In the genomic region with DNA sequence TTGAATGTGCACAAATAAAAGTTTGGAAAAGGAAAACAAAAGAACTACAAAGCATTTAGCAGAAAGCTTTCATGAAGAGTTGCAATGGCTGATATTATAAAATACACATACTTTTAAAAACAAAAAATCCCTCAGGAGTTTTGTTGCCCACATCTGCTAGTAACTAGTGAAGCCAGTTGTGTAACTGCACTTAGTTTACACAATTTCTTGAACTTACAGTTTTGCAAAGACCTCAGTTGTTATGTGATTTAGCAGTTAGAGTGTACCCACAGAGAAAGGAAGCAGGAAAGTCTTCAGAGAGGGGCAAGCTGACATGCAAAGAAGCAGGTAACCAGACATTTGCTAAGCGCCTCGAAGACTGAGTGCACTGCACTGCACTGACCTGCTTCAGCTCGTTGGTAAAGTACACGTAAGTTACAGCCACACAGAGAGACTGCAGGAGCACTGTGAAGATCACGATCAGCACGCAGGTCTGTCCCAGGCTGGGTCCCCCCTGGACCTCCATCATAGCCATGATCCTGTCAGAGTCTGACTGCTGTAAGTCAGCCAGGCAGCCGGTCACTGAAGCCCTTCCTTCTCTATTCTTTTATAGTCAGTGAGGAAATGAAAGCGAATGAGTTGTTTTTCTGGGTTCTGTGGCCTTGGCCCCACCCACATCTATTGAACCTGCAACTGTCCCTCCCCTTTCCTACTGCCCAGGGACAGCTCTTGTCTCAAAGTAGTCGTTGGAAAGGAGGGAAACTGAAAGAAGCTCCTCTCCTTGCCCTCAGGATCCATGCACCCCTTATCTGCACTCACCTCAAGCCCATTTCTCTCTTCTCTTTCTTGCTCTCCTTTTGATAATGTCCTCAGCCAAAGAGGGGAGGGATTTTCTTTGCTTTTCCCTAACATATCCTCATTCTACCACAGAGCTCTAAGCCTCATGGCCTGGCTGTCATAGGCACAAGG, we compare ENCODE assay signal across 8 cellular contexts. TPM values are rescaled to one million over a fixed set of nuclear protein-coding genes. Genes with fewer than 3 reads are reported as not detected.
DNase-seq lines count a peak whose midpoint lies in the region; ATAC-seq and TF ChIP-seq lines count a peak whose summit lies in the region.

TNFSF10 (minus strand) TSS at position 560 of the 948 bp plus-strand sequence; CDS start at position 514, 46 bp downstream.

- no peaks in the 10 kb centered on the region; the same call in 1 of the 2 replicates for H3K27me3 Mint-ChIP-seq in H9 (ENCODE audit: low read depth)
- H3K27me3 Mint-ChIP-seq in stimulated activated naive CD8-positive, alpha-beta T cell treated with anti-CD3 and anti-CD28 coated beads, Interleukin-15, Interleukin-2, amounts not matched to agents 100 ng/mL and 50 ng/mL, for 24 hours: no peaks in the 10 kb centered on the region

- H3K4me2 ChIP-seq in H9 (ENCODE audit: insufficient read depth, insufficient read length, low read length): peak within 1 kb of the TSS; percentile 45
- peak within 1 kb of the TSS; percentile 64 for H3K4me2 ChIP-seq in MM.1S (ENCODE audit: low read depth, low read length)
- H3K4me2 ChIP-seq in mesendoderm (ENCODE audit: low read length): no peak within 1 kb of the TSS

- no peak within 1 kb of the TSS for H3K23ac ChIP-seq in H9 (ENCODE audit: insufficient read length, low read depth, low read length)
- no peak within 1 kb of the TSS for H3K23ac ChIP-seq in mesendoderm (ENCODE audit: low read length)

- WGBS in H9 (ENCODE audit: extremely low coverage, insufficient read length, low lambda C conversion rate): no CpG with 5 or more reads among the region's 9 CpGs
- no CpG with 5 or more reads among the region's 9 CpGs for WGBS in mesendoderm (ENCODE audit: extremely low coverage, insufficient coverage, low lambda C conversion rate)

- no peak within 1 kb of the TSS for H2BK20ac ChIP-seq in H9 (ENCODE audit: low read depth, low read length, poor library complexity, severe bottlenecking)

- H3K27ac Mint-ChIP-seq in H9: no peak within 1 kb of the TSS; a peak in 2 of 7 replicates
- peak within 1 kb of the TSS; percentile 97 for H3K27ac Mint-ChIP-seq in stimulated activated naive CD8-positive, alpha-beta T cell treated with anti-CD3 and anti-CD28 coated beads, Interleukin-15, Interleukin-2, amounts not matched to agents 100 ng/mL and 50 ng/mL, for 24 hours

- H2BK120ac ChIP-seq in H9 (ENCODE audit: low read depth, low read length, poor library complexity, severe bottlenecking) (no peak within 1 kb of the TSS), mesendoderm (ENCODE audit: low read depth, low read length) (no peak within 1 kb of the TSS)

- H3K4me1 Mint-ChIP-seq in H9: peaks cover 8 to 9% of the 10 kb centered on the region in 2 experiments
- H3K4me1 Mint-ChIP-seq in stimulated activated naive CD8-positive, alpha-beta T cell treated with anti-CD3 and anti-CD28 coated beads, Interleukin-15, Interleukin-2, amounts not matched to agents 100 ng/mL and 50 ng/mL, for 24 hours (ENCODE audit: low read depth): peaks cover 53% of the 10 kb centered on the region

- H3K27ac ChIP-seq in H9 (ENCODE audit: insufficient read length, low read depth, low read length) (no peak within 1 kb of the TSS), MM.1S (ENCODE audit: low read length) (peak within 1 kb of the TSS; percentile 75), coronary artery (peak within 1 kb of the TSS; percentile 37 to 84), mesendoderm (ENCODE audit: low read depth, low read length) (no peak within 1 kb of the TSS)

- no peaks in the 10 kb centered on the region for H3K27me3 ChIP-seq in H9 (ENCODE audit: insufficient read depth, low read length)
- H3K27me3 ChIP-seq in MM.1S (replicated peaks; ENCODE audit: insufficient read depth, low read length): no peaks in the 10 kb centered on the region
- H3K27me3 ChIP-seq in mesendoderm (ENCODE audit: insufficient read depth, low read length, poor library complexity): no peaks in the 10 kb centered on the region

- 0 out of 2 replicates have a peak, but pooled peaks cover 1% of the 10 kb centered on the region for H3K79me2 ChIP-seq in H9 (ENCODE audit: insufficient read depth, low read length)
- H3K79me2 ChIP-seq in MM.1S (ENCODE audit: low read length): 0 out of 2 replicates have a peak, but pooled peaks cover 8% of the 10 kb centered on the region
- H3K79me2 ChIP-seq in mesendoderm (ENCODE audit: control insufficient read depth, insufficient read depth, low read length): no peaks in the 10 kb centered on the region

- no peaks in the 10 kb centered on the region for H3K9me2 ChIP-seq in MM.1S (replicated peaks; ENCODE audit: insufficient read depth, low read length)

- H4K91ac ChIP-seq in H9 (ENCODE audit: insufficient read length, low read depth, low read length): no peak within 1 kb of the TSS

- no peak within 1 kb of the TSS for H2AK5ac ChIP-seq in H9 (ENCODE audit: insufficient read length, low read length)
- no peak within 1 kb of the TSS for H2AK5ac ChIP-seq in mesendoderm (ENCODE audit: low read length)

- peak within 1 kb of the TSS; percentile 81 for H2AFZ ChIP-seq in H9 (ENCODE audit: low read length)
- H2AFZ ChIP-seq in MM.1S (ENCODE audit: low read length): peak within 1 kb of the TSS; percentile 82

- peak; percentile 64 to 68 for ATAC-seq in activated CD4-positive, CD25-positive, alpha-beta regulatory T cell treated with anti-CD3 and anti-CD28 coated beads, Interleukin-2, amount 50 U/mL, for 24 hours

- H3K36me3 Mint-ChIP-seq in H9 (ENCODE audit: insufficient read depth in 1 of 3, low read depth in 3 of 3): no peaks in the 10 kb centered on the region
- H3K36me3 Mint-ChIP-seq in stimulated activated naive CD8-positive, alpha-beta T cell treated with anti-CD3 and anti-CD28 coated beads, Interleukin-15, Interleukin-2, amounts not matched to agents 100 ng/mL and 50 ng/mL, for 24 hours (ENCODE audit: low read depth): peaks cover 33% of the 10 kb centered on the region

- peak within 1 kb of the TSS; percentile 48 for H4K8ac ChIP-seq in H9 (replicated peaks; ENCODE audit: insufficient read length, low read depth, low read length)
- H4K8ac ChIP-seq in mesendoderm (ENCODE audit: low read depth, low read length): no peak within 1 kb of the TSS

- H3K4me3 ChIP-seq in GM12865 (ENCODE audit: low read depth, low read length) (peak within 1 kb of the TSS; percentile 61), MM.1S (ENCODE audit: low read length) (peak within 1 kb of the TSS; percentile 69), coronary artery (peak within 1 kb of the TSS; percentile 74), mesendoderm (ENCODE audit: low read length) (no peak within 1 kb of the TSS)

- H3K4ac ChIP-seq in H9 (ENCODE audit: low read depth, low read length) (no peak within 1 kb of the TSS), mesendoderm (ENCODE audit: low read depth, low read length) (no peak within 1 kb of the TSS)

- peak within 1 kb of the TSS; percentile 69 for H2BK5ac ChIP-seq in H9 (ENCODE audit: insufficient read length, low read length)
- H2BK5ac ChIP-seq in mesendoderm (ENCODE audit: low read length): no peak within 1 kb of the TSS

- no peak within 1 kb of the TSS for H2BK12ac ChIP-seq in H9 (ENCODE audit: insufficient read length, low read depth, low read length)

- no peaks in the 10 kb centered on the region for H4K20me1 ChIP-seq in H9 (ENCODE audit: control insufficient read depth, insufficient read depth, insufficient read length)
- no peaks in the 10 kb centered on the region for H4K20me1 ChIP-seq in MM.1S (ENCODE audit: insufficient read depth, low read length)

- H3K56ac ChIP-seq in H9 (ENCODE audit: insufficient read length, low read depth, low read length) (no peak within 1 kb of the TSS), mesendoderm (ENCODE audit: low read length) (no peak within 1 kb of the TSS)

- H3K79me1 ChIP-seq in H9 (ENCODE audit: insufficient read depth, low read depth, low read length, poor library complexity, severe bottlenecking) (no peaks in the 10 kb centered on the region), mesendoderm (ENCODE audit: low read length) (no peaks in the 10 kb centered on the region)

- TF ChIP-seq CTCF in GM12865 (IDR thresholded peaks at IDR 0.05; ENCODE audit: insufficient read depth, low read depth, low read length, missing control alignments) (no peak), H9 (conservative IDR thresholded peaks at IDR 0.05) (no peak), MM.1S (IDR thresholded peaks at IDR 0.05; ENCODE audit: low read length) (no peak), coronary artery (IDR thresholded peaks at IDR 0.05) (no peak)

- H3K9ac ChIP-seq in H9 (ENCODE audit: extremely low read depth, insufficient read length, low read length) (no peak within 1 kb of the TSS), MM.1S (ENCODE audit: low read length) (peak within 1 kb of the TSS; percentile 64), mesendoderm (ENCODE audit: low read length) (no peak within 1 kb of the TSS)

- H3F3A ChIP-seq in MM.1S (ENCODE audit: insufficient read depth, low read length): peaks cover 13% of the 10 kb centered on the region

- H3K9me3 ChIP-seq in H9 (ENCODE audit: control insufficient read depth, low read depth, low read length): no peaks in the 10 kb centered on the region
- H3K9me3 ChIP-seq in MM.1S (replicated peaks; ENCODE audit: insufficient read depth, low read length): no peaks in the 10 kb centered on the region

- peak within 1 kb of the TSS in 1 of 2 experiments; percentile 18; a peak in 1 of 5 replicates for H3K4me3 Mint-ChIP-seq in H9
- H3K4me3 Mint-ChIP-seq in stimulated activated naive CD8-positive, alpha-beta T cell treated with anti-CD3 and anti-CD28 coated beads, Interleukin-15, Interleukin-2, amounts not matched to agents 100 ng/mL and 50 ng/mL, for 24 hours: peak within 1 kb of the TSS; percentile 91

- H3K23me2 ChIP-seq in H9 (ENCODE audit: insufficient read length, low read depth, low read length, poor library complexity, severe bottlenecking): no peaks in the 10 kb centered on the region

- H3K18ac ChIP-seq in H9 (ENCODE audit: insufficient read length, low read depth, low read length): peak within 1 kb of the TSS; percentile 74
- H3K18ac ChIP-seq in mesendoderm (ENCODE audit: low read length): no peak within 1 kb of the TSS

- no peak within 1 kb of the TSS for H3T11ph ChIP-seq in H9 (ENCODE audit: low read length)

- H2BK15ac ChIP-seq in H9 (ENCODE audit: low read depth, low read length) (no peak within 1 kb of the TSS), mesendoderm (replicated peaks; ENCODE audit: low read depth) (no peak within 1 kb of the TSS)

- H3K9me3 Mint-ChIP-seq in H9: no peaks in the 10 kb centered on the region
- H3K9me3 Mint-ChIP-seq in stimulated activated naive CD8-positive, alpha-beta T cell treated with anti-CD3 and anti-CD28 coated beads, Interleukin-15, Interleukin-2, amounts not matched to agents 100 ng/mL and 50 ng/mL, for 24 hours: no peaks in the 10 kb centered on the region

- H4K5ac ChIP-seq in H9 (ENCODE audit: insufficient read length, low read depth, low read length) (no peak within 1 kb of the TSS), mesendoderm (ENCODE audit: low read length) (no peak within 1 kb of the TSS)

- H3K4me1 ChIP-seq in H9 (ENCODE audit: insufficient read depth, low read length): peaks cover 6% of the 10 kb centered on the region; the same call in 1 of the 2 replicates
- H3K4me1 ChIP-seq in MM.1S (ENCODE audit: low read length): peaks cover 8% of the 10 kb centered on the region
- no peaks in the 10 kb centered on the region for H3K4me1 ChIP-seq in mesendoderm (ENCODE audit: control insufficient read depth, low read depth, low read length)

- H3K36me3 ChIP-seq in MM.1S (replicated peaks; ENCODE audit: insufficient read depth, low read length) (no peaks in the 10 kb centered on the region), mesendoderm (ENCODE audit: control insufficient read depth, insufficient read depth, low read length) (no peaks in the 10 kb centered on the region)

- H3K14ac ChIP-seq in H9 (ENCODE audit: insufficient read depth, low read length): peak within 1 kb of the TSS; percentile 84

- peak; percentile 87 for DNase-seq in GM12865 (ENCODE audit: low read depth)
- peak; percentile 39 for DNase-seq in H9
- DNase-seq in MM.1S: peak; percentile 90
- DNase-seq in coronary artery (ENCODE audit: low spot score): no peak
- DNase-seq in mesenteric fat pad (ENCODE audit: low spot score): no peak
- DNase-seq in mesendoderm: no peak

RNA-seq across cellular contexts. Expression of gene TNFSF10, which starts in this region (rescaled TPM):
- not detected in 2 replicates for total RNA-seq in H9 (2021)
- 23.0 TPM for total RNA-seq in mesenteric fat pad
- 0.01 TPM for polyA plus RNA-seq in mesendoderm (2013, experiment 1 of 2)
- 0.04 TPM for polyA plus RNA-seq in mesendoderm (2013, experiment 2 of 2)

Comparison
In these comparisons a context has a peak if more than half of its experiments do, and no peak if none do; other contexts are left out.
1. RNA of gene TNFSF10 (total RNA-seq): 23.0 TPM in mesenteric fat pad (single experiment); not detected in H9; every median in the first group is over 10 times any median in the second.
2. Peak in DNase-seq and H3K4me2 ChIP-seq in H9; RNA of the gene not detected or under 1 TPM.
3. DNase-seq: peak in GM12865 (single experiment) and MM.1S (single experiment); none in coronary artery (single experiment), mesenteric fat pad (single experiment) and mesendoderm (single experiment).
4. H3K27ac ChIP-seq: peak in MM.1S (single experiment) and coronary artery (2 of 2); none in H9 (single experiment) and mesendoderm (single experiment).